ENCODE assay signal across 9 cellular contexts in the genomic region with DNA sequence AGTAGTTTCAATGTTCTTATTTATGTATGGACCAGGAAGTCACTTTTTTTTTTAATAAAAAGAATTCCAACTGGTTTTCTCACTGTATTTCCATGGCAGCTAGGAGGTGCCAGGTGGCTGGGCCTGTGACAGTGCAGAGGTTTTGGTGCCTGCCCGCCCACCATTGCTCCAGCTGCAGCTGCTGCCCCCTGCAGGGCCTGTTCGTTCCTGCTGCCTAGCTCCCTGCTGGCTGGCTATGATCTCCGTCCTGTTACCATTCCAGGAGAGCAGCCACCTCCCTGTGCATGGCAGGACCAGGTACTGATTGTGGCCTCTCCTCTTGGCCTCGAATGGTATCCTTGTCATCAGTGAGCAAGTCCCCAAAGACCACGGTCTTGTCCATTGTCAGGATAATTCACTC. TPM values are rescaled to one million over a fixed set of nuclear protein-coding genes. Genes with fewer than 3 reads are reported as not detected.
DNase-seq lines count a peak whose midpoint lies in the region; ATAC-seq and TF ChIP-seq lines count a peak whose summit lies in the region.
"Not testable (repeated sequence)": the region's sequence is repeated elsewhere in the genome, so short reads cannot be mapped to it uniquely, and the experiment has no call there.
"Had no signal": no experiment of that assay in that cellular context is flagged by ENCODE, and none has a peak within 500 bp of the region (broad histone marks: within the 10 kb centered on the region; RNA-seq: fewer than 3 reads in every experiment).

No MANE protein-coding gene starts in this region.

- not testable (repeated sequence) for H4K8ac ChIP-seq in mesenchymal stem cell (ENCODE audit: low read length)

- not testable (repeated sequence) for H3K14ac ChIP-seq in mesenchymal stem cell (ENCODE audit: low read length in 2 of 2)

- not testable (repeated sequence) for H3K18ac ChIP-seq in mesenchymal stem cell (ENCODE audit: low read depth in 1 of 2, low read length in 2 of 2)

- WGBS in mesenchymal stem cell: 40% methylated on average over 5 of the region's 5 CpGs

- not testable (repeated sequence) for DNase-seq in AG09319 (ENCODE audit: extremely low read depth, low read depth)
- peak; percentile 23 for DNase-seq in SK-N-DZ (ENCODE audit: low spot score)
- peak; percentile 21 for DNase-seq in activated T-helper 1 cell treated with anti-CD3 and anti-CD28 coated beads, Interleukin-12 subunit alpha, Interleukin-12 subunit beta, Interleukin-2, Interleukin-4 antibody, amounts not matched to agents 30 ng/mL and 10 ng/mL and 1 ng/mL, durations not matched to agents 14 hours and 24 hours and 36 hours (ENCODE audit: low spot score)
- DNase-seq in epithelial cell of esophagus (ENCODE audit: low read depth): peak; percentile 48
- peak; percentile 44 for DNase-seq in mesenchymal stem cell
- DNase-seq in stimulated activated CD4-positive, alpha-beta T cell treated with anti-CD3 and anti-CD28 coated beads, Interleukin-4, amount 100 ng/mL, for 24 hours: peak; percentile 42

- H3K4ac ChIP-seq in mesenchymal stem cell (ENCODE audit: low read depth in 1 of 2, low read length in 2 of 2): not testable (repeated sequence)

- H3K27ac Mint-ChIP-seq in activated T-helper 1 cell treated with anti-CD3 and anti-CD28 coated beads, Interleukin-12 subunit alpha, Interleukin-12 subunit beta, Interleukin-2, Interleukin-4 antibody, amounts not matched to agents 30 ng/mL and 10 ng/mL and 1 ng/mL, durations not matched to agents 14 hours and 24 hours and 36 hours: not testable (repeated sequence)

- intact Hi-C loops in activated T-helper 1 cell treated with anti-CD3 and anti-CD28 coated beads, Interleukin-12 subunit alpha, Interleukin-12 subunit beta, Interleukin-2, Interleukin-4 antibody, amounts not matched to agents 30 ng/mL and 10 ng/mL and 1 ng/mL, durations not matched to agents 14 hours and 24 hours and 36 hours (cut with micrococcal nuclease): not testable (repeated sequence)

- peaks cover 11% of the 10 kb centered on the region for H3K27me3 Mint-ChIP-seq in activated T-helper 1 cell treated with anti-CD3 and anti-CD28 coated beads, Interleukin-12 subunit alpha, Interleukin-12 subunit beta, Interleukin-2, Interleukin-4 antibody, amounts not matched to agents 30 ng/mL and 10 ng/mL and 1 ng/mL, durations not matched to agents 14 hours and 24 hours and 36 hours (ENCODE audit: insufficient read depth)

- H3K4me2 ChIP-seq in mesenchymal stem cell (ENCODE audit: low read length, poor library complexity, severe bottlenecking): not testable (repeated sequence)

- not testable (repeated sequence) for H2BK15ac ChIP-seq in mesenchymal stem cell (ENCODE audit: low read depth, poor library complexity, severe bottlenecking)

- not testable (repeated sequence) for H2BK120ac ChIP-seq in mesenchymal stem cell (ENCODE audit: low read depth, low read length)

- not testable (repeated sequence) for H3K23ac ChIP-seq in mesenchymal stem cell (ENCODE audit: low read length in 2 of 2)

- TF ChIP-seq CTCF in AG09319 (IDR thresholded peaks at IDR 0.05; ENCODE audit: low read depth, low read length) (peak; percentile 55), epithelial cell of esophagus (IDR thresholded peaks at IDR 0.05; ENCODE audit: insufficient read depth, low read depth, low read length, missing control alignments) (peak; percentile 59)

- not testable (repeated sequence) for H3K4me1 ChIP-seq in mesenchymal stem cell (ENCODE audit: control insufficient read depth, insufficient read depth, low read depth, low read length)

- H2AK5ac ChIP-seq in mesenchymal stem cell (ENCODE audit: low read length, severe bottlenecking): not testable (repeated sequence)

- not testable (repeated sequence) for H3K4me3 ChIP-seq in epithelial cell of esophagus (ENCODE audit: low read length); mesenchymal stem cell (ENCODE audit: insufficient read depth in 1 of 2, low read depth in 1 of 2, low read length in 2 of 2)

- not testable (repeated sequence) for H3K36me3 Mint-ChIP-seq in activated T-helper 1 cell treated with anti-CD3 and anti-CD28 coated beads, Interleukin-12 subunit alpha, Interleukin-12 subunit beta, Interleukin-2, Interleukin-4 antibody, amounts not matched to agents 30 ng/mL and 10 ng/mL and 1 ng/mL, durations not matched to agents 14 hours and 24 hours and 36 hours (ENCODE audit: low read depth)

- not testable (repeated sequence) for H3K9me3 Mint-ChIP-seq in activated T-helper 1 cell treated with anti-CD3 and anti-CD28 coated beads, Interleukin-12 subunit alpha, Interleukin-12 subunit beta, Interleukin-2, Interleukin-4 antibody, amounts not matched to agents 30 ng/mL and 10 ng/mL and 1 ng/mL, durations not matched to agents 14 hours and 24 hours and 36 hours

- H3K27me3 ChIP-seq in mesenchymal stem cell (ENCODE audit: control insufficient read depth in 1 of 2, insufficient read depth in 1 of 2, low read length in 2 of 2): not testable (repeated sequence)

- H3K9ac ChIP-seq in mesenchymal stem cell (ENCODE audit: low read length): peak overlapping the region; percentile 94

- H3K27ac ChIP-seq in mesenchymal stem cell (ENCODE audit: low read length, poor library complexity, severe bottlenecking): not testable (repeated sequence)

- H2BK12ac ChIP-seq in mesenchymal stem cell (ENCODE audit: low read length in 2 of 2): not testable (repeated sequence)

- H3K4me3 Mint-ChIP-seq in activated T-helper 1 cell treated with anti-CD3 and anti-CD28 coated beads, Interleukin-12 subunit alpha, Interleukin-12 subunit beta, Interleukin-2, Interleukin-4 antibody, amounts not matched to agents 30 ng/mL and 10 ng/mL and 1 ng/mL, durations not matched to agents 14 hours and 24 hours and 36 hours: not testable (repeated sequence)

- not testable (repeated sequence) for H3K9me3 ChIP-seq in mesenchymal stem cell (ENCODE audit: control insufficient read depth, low read length)

- ATAC-seq in GM18909 (IDR thresholded peaks at IDR 0.05; ENCODE audit: poor library complexity, unreplicated experiment) (peak; percentile 88), HG03442 (IDR thresholded peaks at IDR 0.05; ENCODE audit: unreplicated experiment) (peak; percentile 75)

- not testable (repeated sequence) for H4K91ac ChIP-seq in mesenchymal stem cell (ENCODE audit: low read length)

- H3K79me1 ChIP-seq in mesenchymal stem cell (replicated peaks; ENCODE audit: low read length, poor library complexity, severe bottlenecking): not testable (repeated sequence)

- not testable (repeated sequence) for H2BK5ac ChIP-seq in mesenchymal stem cell (ENCODE audit: low read depth, low read length, poor library complexity, severe bottlenecking)

- H2AFZ ChIP-seq in mesenchymal stem cell (ENCODE audit: low read depth, low read length): not testable (repeated sequence)

- not testable (repeated sequence) for H3K4me1 Mint-ChIP-seq in activated T-helper 1 cell treated with anti-CD3 and anti-CD28 coated beads, Interleukin-12 subunit alpha, Interleukin-12 subunit beta, Interleukin-2, Interleukin-4 antibody, amounts not matched to agents 30 ng/mL and 10 ng/mL and 1 ng/mL, durations not matched to agents 14 hours and 24 hours and 36 hours (ENCODE audit: low read depth)

- H3K36me3 ChIP-seq in mesenchymal stem cell (ENCODE audit: control insufficient read depth in 1 of 2, insufficient read depth in 2 of 2, low read depth in 1 of 2, low read length in 2 of 2): not testable (repeated sequence)

RNA-seq across cellular contexts. Expression of gene ACOT1, which starts 2.1 kb away (rescaled TPM):
- polyA plus RNA-seq in SK-N-DZ (2014; cell fraction: cytosol; rRNA removed): 10.9 and 12.1 TPM in 2 replicates
- 6.1 and 6.9 TPM in 2 replicates for polyA plus RNA-seq in SK-N-DZ (2014; cell fraction: nucleus; rRNA removed)
- 1.6 and 1.8 TPM in 2 replicates for total RNA-seq in activated T-helper 1 cell treated with anti-CD3 and anti-CD28 coated beads, Interleukin-12 subunit alpha, Interleukin-12 subunit beta, Interleukin-2, Interleukin-4 antibody, amounts not matched to agents 30 ng/mL and 10 ng/mL and 1 ng/mL, durations not matched to agents 14 hours and 24 hours and 36 hours
- polyA plus RNA-seq in mesenchymal stem cell (2013, experiment 1 of 2): 14.5 TPM
- polyA plus RNA-seq in mesenchymal stem cell (2013, experiment 2 of 2): 14.8 TPM

RNA-seq across cellular contexts. Expression of gene HEATR4, which starts 19.7 kb away (rescaled TPM):
- polyA plus RNA-seq in SK-N-DZ (2014; cell fraction: cytosol; rRNA removed): not detected in 2 replicates
- 0.12 and 0.25 TPM in 2 replicates for polyA plus RNA-seq in SK-N-DZ (2014; cell fraction: nucleus; rRNA removed)
- total RNA-seq in activated T-helper 1 cell treated with anti-CD3 and anti-CD28 coated beads, Interleukin-12 subunit alpha, Interleukin-12 subunit beta, Interleukin-2, Interleukin-4 antibody, amounts not matched to agents 30 ng/mL and 10 ng/mL and 1 ng/mL, durations not matched to agents 14 hours and 24 hours and 36 hours: 0.08 TPM in 1 of 2 replicates, not detected in the other
- 0.01 TPM for polyA plus RNA-seq in mesenchymal stem cell (2013, experiment 1 of 2)
- not detected for polyA plus RNA-seq in mesenchymal stem cell (2013, experiment 2 of 2)
- total RNA-seq: activated naive CD4-positive, alpha-beta T cell treated with anti-CD3 and anti-CD28 coated beads for 36 hours had no signal

RNA-seq across cellular contexts. Expression of gene ACOT2, which starts 30.0 kb away (rescaled TPM):
- polyA plus RNA-seq in SK-N-DZ (2014; cell fraction: cytosol; rRNA removed): 25.1 and 29.5 TPM in 2 replicates
- 13.4 and 14.0 TPM in 2 replicates for polyA plus RNA-seq in SK-N-DZ (2014; cell fraction: nucleus; rRNA removed)
- 5.5 and 5.9 TPM in 2 replicates for total RNA-seq in activated T-helper 1 cell treated with anti-CD3 and anti-CD28 coated beads, Interleukin-12 subunit alpha, Interleukin-12 subunit beta, Interleukin-2, Interleukin-4 antibody, amounts not matched to agents 30 ng/mL and 10 ng/mL and 1 ng/mL, durations not matched to agents 14 hours and 24 hours and 36 hours
- polyA plus RNA-seq in mesenchymal stem cell (2013, experiment 1 of 2): 16.5 TPM
- 15.9 TPM for polyA plus RNA-seq in mesenchymal stem cell (2013, experiment 2 of 2)

RNA-seq across cellular contexts. Expression of gene RIOX1, which starts 48.3 kb away (rescaled TPM):
- 15.9 and 18.1 TPM in 2 replicates for polyA plus RNA-seq in SK-N-DZ (2014; cell fraction: cytosol; rRNA removed)
- 10.0 and 10.9 TPM in 2 replicates for polyA plus RNA-seq in SK-N-DZ (2014; cell fraction: nucleus; rRNA removed)
- 26.7 and 26.9 TPM in 2 replicates for total RNA-seq in activated T-helper 1 cell treated with anti-CD3 and anti-CD28 coated beads, Interleukin-12 subunit alpha, Interleukin-12 subunit beta, Interleukin-2, Interleukin-4 antibody, amounts not matched to agents 30 ng/mL and 10 ng/mL and 1 ng/mL, durations not matched to agents 14 hours and 24 hours and 36 hours
- 6.5 TPM for polyA plus RNA-seq in mesenchymal stem cell (2013, experiment 1 of 2)
- 6.7 TPM for polyA plus RNA-seq in mesenchymal stem cell (2013, experiment 2 of 2)

RNA-seq across cellular contexts. Expression of gene ACOT4, which starts 52.7 kb away (rescaled TPM):
- 0.31 and 0.43 TPM in 2 replicates for polyA plus RNA-seq in SK-N-DZ (2014; cell fraction: cytosol; rRNA removed)
- polyA plus RNA-seq in SK-N-DZ (2014; cell fraction: nucleus; rRNA removed): 0.18 and 0.60 TPM in 2 replicates
- total RNA-seq in activated T-helper 1 cell treated with anti-CD3 and anti-CD28 coated beads, Interleukin-12 subunit alpha, Interleukin-12 subunit beta, Interleukin-2, Interleukin-4 antibody, amounts not matched to agents 30 ng/mL and 10 ng/mL and 1 ng/mL, durations not matched to agents 14 hours and 24 hours and 36 hours: 1.1 and 1.9 TPM in 2 replicates
- polyA plus RNA-seq in mesenchymal stem cell (2013, experiment 1 of 2): 0.65 TPM
- 0.59 TPM for polyA plus RNA-seq in mesenchymal stem cell (2013, experiment 2 of 2)
